In the genomic region with DNA sequence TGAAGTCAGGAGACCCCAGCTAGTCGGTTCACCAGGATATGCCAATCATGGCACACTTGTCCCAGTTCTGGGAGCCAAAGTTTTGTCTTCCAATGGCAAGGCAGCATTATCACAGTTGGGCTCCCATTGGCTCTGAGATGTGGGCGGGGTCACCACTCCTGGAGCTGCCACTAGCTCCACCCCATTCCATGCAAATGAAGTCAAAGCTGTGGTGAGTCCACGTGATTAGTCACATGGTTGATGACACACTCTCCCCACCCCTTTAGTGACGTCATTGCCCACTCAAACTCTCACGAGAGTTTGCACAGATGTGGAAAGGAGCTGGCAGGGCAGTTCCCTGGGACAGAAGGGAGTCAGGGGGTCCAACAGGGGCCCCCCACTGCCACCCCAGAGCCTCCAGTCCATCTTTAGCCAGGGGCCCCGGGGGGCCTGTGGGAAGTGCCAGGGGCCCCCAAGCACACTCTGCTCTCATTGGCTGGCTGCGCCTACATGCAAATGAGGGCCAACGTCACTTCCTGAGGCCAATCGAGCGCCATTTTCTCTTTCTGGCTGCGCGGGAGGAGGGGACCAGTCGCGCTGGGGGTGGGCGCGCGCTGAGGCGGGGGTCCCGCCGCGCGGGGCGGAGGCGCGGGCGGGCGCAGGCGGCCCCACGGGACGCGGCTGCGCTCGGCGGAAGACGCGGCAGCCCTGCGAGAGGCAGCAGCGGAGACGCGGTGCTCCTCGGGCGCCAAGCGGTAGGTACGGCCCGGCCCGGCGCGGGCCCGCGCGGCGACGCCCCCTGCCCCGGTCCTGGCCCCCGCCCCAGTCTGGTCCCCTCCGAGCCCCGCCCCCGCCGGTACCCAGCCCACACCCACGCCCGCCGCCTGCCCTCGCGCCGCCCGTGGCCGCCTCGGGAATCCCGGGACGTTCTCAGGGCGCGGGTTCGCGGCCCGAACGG, we compare ENCODE assay signal across 8 cellular contexts. TPM values are rescaled to one million over a fixed set of nuclear protein-coding genes. Genes with fewer than 3 reads are reported as not detected.
DNase-seq lines count a peak whose midpoint lies in the region; ATAC-seq and TF ChIP-seq lines count a peak whose summit lies in the region.

A gene with protein sequence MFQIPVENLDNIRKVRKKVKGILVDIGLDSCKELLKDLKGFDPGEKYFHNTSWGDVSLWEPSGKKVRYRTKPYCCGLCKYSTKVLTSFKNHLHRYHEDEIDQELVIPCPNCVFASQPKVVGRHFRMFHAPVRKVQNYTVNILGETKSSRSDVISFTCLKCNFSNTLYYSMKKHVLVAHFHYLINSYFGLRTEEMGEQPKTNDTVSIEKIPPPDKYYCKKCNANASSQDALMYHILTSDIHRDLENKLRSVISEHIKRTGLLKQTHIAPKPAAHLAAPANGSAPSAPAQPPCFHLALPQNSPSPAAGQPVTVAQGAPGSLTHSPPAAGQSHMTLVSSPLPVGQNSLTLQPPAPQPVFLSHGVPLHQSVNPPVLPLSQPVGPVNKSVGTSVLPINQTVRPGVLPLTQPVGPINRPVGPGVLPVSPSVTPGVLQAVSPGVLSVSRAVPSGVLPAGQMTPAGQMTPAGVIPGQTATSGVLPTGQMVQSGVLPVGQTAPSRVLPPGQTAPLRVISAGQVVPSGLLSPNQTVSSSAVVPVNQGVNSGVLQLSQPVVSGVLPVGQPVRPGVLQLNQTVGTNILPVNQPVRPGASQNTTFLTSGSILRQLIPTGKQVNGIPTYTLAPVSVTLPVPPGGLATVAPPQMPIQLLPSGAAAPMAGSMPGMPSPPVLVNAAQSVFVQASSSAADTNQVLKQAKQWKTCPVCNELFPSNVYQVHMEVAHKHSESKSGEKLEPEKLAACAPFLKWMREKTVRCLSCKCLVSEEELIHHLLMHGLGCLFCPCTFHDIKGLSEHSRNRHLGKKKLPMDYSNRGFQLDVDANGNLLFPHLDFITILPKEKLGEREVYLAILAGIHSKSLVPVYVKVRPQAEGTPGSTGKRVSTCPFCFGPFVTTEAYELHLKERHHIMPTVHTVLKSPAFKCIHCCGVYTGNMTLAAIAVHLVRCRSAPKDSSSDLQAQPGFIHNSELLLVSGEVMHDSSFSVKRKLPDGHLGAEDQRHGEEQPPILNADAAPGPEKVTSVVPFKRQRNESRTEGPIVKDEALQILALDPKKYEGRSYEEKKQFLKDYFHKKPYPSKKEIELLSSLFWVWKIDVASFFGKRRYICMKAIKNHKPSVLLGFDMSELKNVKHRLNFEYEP (plus strand): TSS at position 524 of the 937 bp plus-strand sequence. CDS start 8,281 bp downstream, outside the sequence.

- TF ChIP-seq CTCF in GM10266 (IDR thresholded peaks at IDR 0.05; ENCODE audit: control insufficient read depth, insufficient read depth, low read depth, missing control alignments), result no peak
- no peak for TF ChIP-seq CTCF in heart left ventricle (IDR thresholded peaks at IDR 0.05)
- TF ChIP-seq CTCF in type B pancreatic cell (conservative IDR thresholded peaks at IDR 0.05), result no peak

- H3K4me3 ChIP-seq in heart left ventricle, result peak within 1 kb of the TSS; percentile 52 to 98 (median 72)

- peaks cover 0 to 35% (median 26%) of the 10 kb centered on the region in 12 donors for H3K4me1 ChIP-seq in heart left ventricle

- H3K9me3 ChIP-seq in heart left ventricle, result no peaks in the 10 kb centered on the region

- peak; percentile 62 for ATAC-seq in HG02610 (IDR thresholded peaks at IDR 0.05; ENCODE audit: unreplicated experiment)
- peak; percentile 90 to 95 (median 94) for ATAC-seq in heart left ventricle

- peaks cover 33% of the 10 kb centered on the region for H3K4me1 Mint-ChIP-seq in type B pancreatic cell (ENCODE audit: unreplicated experiment)

- peak; percentile 91 for DNase-seq in GM10266 (ENCODE audit: extremely low spot score)
- DNase-seq in NCI-H1092 treated with DMSO at 0.1 percent for 48 hours (lab: John Stamatoyannopoulos, UW), result peak; percentile 85
- DNase-seq in SW 1271 (lab: John Stamatoyannopoulos, UW), result peak; percentile 65 to 82
- peak; percentile 67 for DNase-seq in activated naive CD8-positive, alpha-beta T cell treated with anti-CD3 and anti-CD28 coated beads, Interleukin-2, amount 50 U/mL, for 16 hours (ENCODE audit: low read depth, low spot score)
- peak; percentile 77 to 90 (median 87) for DNase-seq in heart left ventricle
- DNase-seq in pons (ENCODE audit: low spot score), result peak; percentile 93
- DNase-seq in type B pancreatic cell (ENCODE audit: extremely low spot score, unreplicated experiment), result peak; percentile 84

- H3K27ac ChIP-seq in heart left ventricle, result peak within 1 kb of the TSS; percentile 77 to 95 (median 86)

- no peaks in the 10 kb centered on the region for H3K36me3 ChIP-seq in heart left ventricle

- 1 to 6% (median 4%) methylated on average over 14 to 76 of the region's 76 CpGs for WGBS in heart left ventricle, 4 donors

- no peaks in the 10 kb centered on the region for H3K27me3 Mint-ChIP-seq in type B pancreatic cell

- no peaks in the 10 kb centered on the region for H3K9me3 Mint-ChIP-seq in type B pancreatic cell

- H3K36me3 Mint-ChIP-seq in type B pancreatic cell, result peaks cover 7% of the 10 kb centered on the region

- peak within 1 kb of the TSS; percentile 96 for H3K27ac Mint-ChIP-seq in type B pancreatic cell

- H3K4me3 Mint-ChIP-seq in type B pancreatic cell, result peak within 1 kb of the TSS; percentile 88

- intact Hi-C loops in heart left ventricle (cut with DNase I), result loop anchor here in 5 of 10 donors (2.0 to 10.0 kb wide), 5 partner anchors 72 to 1042 kb away; a partner anchor contains a TSS

- TF ChIP-seq POLR2A in heart left ventricle (IDR thresholded peaks at IDR 0.05), result no peak

- no peaks in the 10 kb centered on the region for H3K27me3 ChIP-seq in heart left ventricle

RNA-seq across cellular contexts. Expression of the gene that starts here (rescaled TPM):
- total RNA-seq in heart left ventricle (10 to 100 TPM in 4 of 9 donors, 1 to 10 TPM in 5; 6.7 to 13.1 (median 8.8) TPM), type B pancreatic cell (ENCODE audit: low replicate concordance) (26.4 and 28.4 TPM in 2 replicates)
- 10 to 100 TPM in 1 of 2 donors, 1 to 10 TPM in 1; 3.0 to 12.3 TPM for polyA plus RNA-seq in heart left ventricle

Comparison
In these comparisons a context has a peak if more than half of its experiments do, and no peak if none do; other contexts are left out.
1. Peak in every context shown above with its lines: DNase-seq, ATAC-seq, H3K4me3 ChIP-seq and H3K27ac ChIP-seq.